ENCODE assay signal across 24 cellular contexts in genomic region chr4:156764846-156765245, GRCh38.
DNase-seq lines count a peak whose midpoint lies in the region; ATAC-seq and TF ChIP-seq lines count a peak whose summit lies in the region.
"Had no signal": no experiment of that assay in that cellular context is flagged by ENCODE, and none has a peak within 500 bp of the region (broad histone marks: within the 10 kb centered on the region; RNA-seq: fewer than 3 reads in every experiment).

No MANE protein-coding gene starts in this region.

- in situ Hi-C loops in HAP-1 (cut with MboI; ENCODE audit: low sequenced_read_pairs) = no loop called here

- no peak for DNase-seq in SK-N-SH
- DNase-seq in adipocyte (ENCODE audit: low read depth) = peak; percentile 15
- DNase-seq in fibroblast of lung (ENCODE audit: low read depth in 2 of 2) = peak in 1 of 2 donors; percentile 35
- no peak for DNase-seq in endothelial cell (ENCODE audit: low spot score)
- no peak for DNase-seq in HAP-1 (ENCODE audit: low spot score in 2 of 2)
- DNase-seq: ACHN; CD8-positive, alpha-beta T cell; DMS153; GOT3; Kasumi-1; MG63; NCI-H1417; NCI-H187; NCI-H2107; NCI-H510A; NCI-H748 treated with DMSO at 0.1 percent for 48 hours; PC-9; RPMI8226; SIG-M5 had no signal

- H3K27ac ChIP-seq in SK-N-SH (ENCODE audit: low read depth in 2 of 2, low read length in 1 of 2) (no peak overlapping the region), fibroblast of lung (ENCODE audit: insufficient read depth, low read length) (peak overlapping the region; percentile 1)
- H3K27ac ChIP-seq: 22Rv1, BLaER1, PC-9 had no signal

- TF ChIP-seq CTCF in SK-N-SH (IDR thresholded peaks at IDR 0.05) = no peak
- no peak for TF ChIP-seq CTCF in fibroblast of lung (conservative IDR thresholded peaks at IDR 0.05 in 1 of 2, IDR thresholded peaks at IDR 0.05 in 1 of 2; ENCODE audit: low read depth in 1 of 2, low read length in 2 of 2)
- TF ChIP-seq CTCF in endothelial cell (IDR thresholded peaks at IDR 0.05; ENCODE audit: unreplicated experiment) = no peak

- H3K79me2 ChIP-seq in SK-N-SH (ENCODE audit: insufficient read depth) = peaks cover 21% of the 10 kb centered on the region
- H3K79me2 ChIP-seq in fibroblast of lung (ENCODE audit: control insufficient read depth, insufficient read depth, low read length) = peaks cover 3% of the 10 kb centered on the region

- H3K36me3 Mint-ChIP-seq in endothelial cell (ENCODE audit: low read depth, unreplicated experiment) = no peaks in the 10 kb centered on the region
- H3K36me3 Mint-ChIP-seq: CD8-positive, alpha-beta T cell had no signal

- ATAC-seq in SK-N-SH treated with all-trans-retinoic acid at 6 μM for 48 hours = peak; percentile 53; the same call in 2 of the 3 replicates
- ATAC-seq in GM21515 (IDR thresholded peaks at IDR 0.05; ENCODE audit: unreplicated experiment) = no peak
- ATAC-seq: CD8-positive, alpha-beta T cell had no signal

- H3K9me2 ChIP-seq in SK-N-SH = no peaks in the 10 kb centered on the region

- no peak for TF ChIP-seq RAD21 in SK-N-SH (IDR thresholded peaks at IDR 0.05; ENCODE audit: low read length)

- TF ChIP-seq EP300 in SK-N-SH (IDR thresholded peaks at IDR 0.05; ENCODE audit: borderline replicate concordance in 1 of 2, low read depth in 1 of 2, low read length in 1 of 2) = no peak

- H3K27me3 Mint-ChIP-seq in endothelial cell (ENCODE audit: unreplicated experiment) = no peaks in the 10 kb centered on the region

- H3K9me3 Mint-ChIP-seq in endothelial cell (ENCODE audit: unreplicated experiment) = no peaks in the 10 kb centered on the region

- H3K4me1 ChIP-seq in SK-N-SH (ENCODE audit: control insufficient read depth in 1 of 2, insufficient read depth in 2 of 2, low read depth in 1 of 2, low read length in 1 of 2) (peaks cover 0 to 46% of the 10 kb centered on the region in 2 experiments), adipocyte (ENCODE audit: control insufficient read depth, insufficient read depth, low read length) (peaks cover 21% of the 10 kb centered on the region), fibroblast of lung (ENCODE audit: control insufficient read depth, extremely low read depth, insufficient read depth, low read length) (peaks cover 16% of the 10 kb centered on the region), skeletal muscle satellite cell (ENCODE audit: control insufficient read depth, insufficient read depth, low read length) (peaks cover 75% of the 10 kb centered on the region), HAP-1 (peaks cover 39% of the 10 kb centered on the region)
- H3K4me1 ChIP-seq: BLaER1 had no signal

- H3K27me3 ChIP-seq in SK-N-SH (ENCODE audit: insufficient read depth) (no peaks in the 10 kb centered on the region), adipocyte (replicated peaks; ENCODE audit: control insufficient read depth, insufficient read depth, low read length) (no peaks in the 10 kb centered on the region), fibroblast of lung (ENCODE audit: control insufficient read depth, insufficient read depth, low read length) (no peaks in the 10 kb centered on the region), skeletal muscle satellite cell (ENCODE audit: control insufficient read depth, insufficient read depth, low read length) (no peaks in the 10 kb centered on the region), HAP-1 (ENCODE audit: low read depth) (no peaks in the 10 kb centered on the region)
- H3K27me3 ChIP-seq: BLaER1, MG63 had no signal

- no peak overlapping the region for H3K27ac Mint-ChIP-seq in endothelial cell (ENCODE audit: unreplicated experiment)
- H3K27ac Mint-ChIP-seq: CD8-positive, alpha-beta T cell had no signal

- H3K4me1 Mint-ChIP-seq in endothelial cell (ENCODE audit: unreplicated experiment) = peaks cover 10% of the 10 kb centered on the region

- H4K20me1 ChIP-seq in SK-N-SH (ENCODE audit: insufficient read depth) = no peaks in the 10 kb centered on the region
- H4K20me1 ChIP-seq in fibroblast of lung (ENCODE audit: control insufficient read depth, extremely low read depth, insufficient read depth, low read length) = no peaks in the 10 kb centered on the region
- H4K20me1 ChIP-seq: BLaER1 had no signal

- 85% methylated on average over 2 of the region's 2 CpGs for WGBS in SK-N-SH (ENCODE audit: low lambda C conversion rate)

- CTCF ChIA-PET in SK-N-SH (lab: Yijun Ruan, JAX) = no interaction called here

- H3K4me2 ChIP-seq in SK-N-SH (no peak overlapping the region), fibroblast of lung (ENCODE audit: extremely low read depth, insufficient read depth, low read length) (no peak overlapping the region), skeletal muscle satellite cell (ENCODE audit: low read length) (no peak overlapping the region)
- H3K4me2 ChIP-seq: BLaER1, PC-9 had no signal

- H2AFZ ChIP-seq in SK-N-SH (ENCODE audit: low read depth) = no peak overlapping the region
- H2AFZ ChIP-seq in fibroblast of lung (ENCODE audit: low read length) = no peak overlapping the region
- H2AFZ ChIP-seq: PC-9 had no signal

- H3K4me3 Mint-ChIP-seq in endothelial cell (ENCODE audit: unreplicated experiment) = no peak overlapping the region
- H3K4me3 Mint-ChIP-seq: CD8-positive, alpha-beta T cell had no signal

- no peaks in the 10 kb centered on the region for H3K9me3 ChIP-seq in SK-N-SH
- no peaks in the 10 kb centered on the region for H3K9me3 ChIP-seq in adipocyte (ENCODE audit: control insufficient read depth, low read length)
- no peaks in the 10 kb centered on the region for H3K9me3 ChIP-seq in fibroblast of lung (ENCODE audit: control insufficient read depth, insufficient read depth, low read depth, low read length)
- no peaks in the 10 kb centered on the region for H3K9me3 ChIP-seq in skeletal muscle satellite cell (replicated peaks; ENCODE audit: low read length)
- H3K9me3 ChIP-seq in HAP-1 = no peaks in the 10 kb centered on the region
- H3K9me3 ChIP-seq: BLaER1 had no signal

- H3K36me3 ChIP-seq in SK-N-SH (replicated peaks in 1 of 2; ENCODE audit: control insufficient read depth in 1 of 2, insufficient read depth in 2 of 2, low read length in 1 of 2) = peaks cover 18 to 76% of the 10 kb centered on the region in 2 experiments
- peaks cover 7% of the 10 kb centered on the region for H3K36me3 ChIP-seq in adipocyte (ENCODE audit: control insufficient read depth, insufficient read depth, low read length, severe bottlenecking)
- peaks cover 5% of the 10 kb centered on the region for H3K36me3 ChIP-seq in fibroblast of lung (ENCODE audit: control insufficient read depth, insufficient read depth, low read length)
- peaks cover 59% of the 10 kb centered on the region for H3K36me3 ChIP-seq in skeletal muscle satellite cell (ENCODE audit: insufficient read depth, low read length)
- H3K36me3 ChIP-seq in HAP-1 (replicated peaks) = peaks cover 15% of the 10 kb centered on the region
- H3K36me3 ChIP-seq: BLaER1 had no signal

- POLR2A ChIA-PET in SK-N-SH (lab: Yijun Ruan, JAX) = no interaction called here

- H3K4me3 ChIP-seq in SK-N-SH (ENCODE audit: low read depth in 2 of 2, low read length in 1 of 2) (no peak overlapping the region), adipocyte (ENCODE audit: low read length) (no peak overlapping the region), fibroblast of lung (replicated peaks in 1 of 4; ENCODE audit: control extremely low read depth in 1 of 4, insufficient read depth in 1 of 4, low read depth in 3 of 4, low read length in 4 of 4) (no peak overlapping the region), skeletal muscle satellite cell (ENCODE audit: low read length) (no peak overlapping the region), HAP-1 (no peak overlapping the region)
- H3K4me3 ChIP-seq: BLaER1, MG63, PC-9 had no signal

- H3K9ac ChIP-seq in SK-N-SH = no peak overlapping the region
- H3K9ac ChIP-seq in adipocyte (ENCODE audit: low read length) = no peak overlapping the region
- H3K9ac ChIP-seq in fibroblast of lung (ENCODE audit: insufficient read depth, low read length) = no peak overlapping the region
- peak overlapping the region; percentile 47 for H3K9ac ChIP-seq in skeletal muscle satellite cell (ENCODE audit: low read depth, low read length)
- H3K9ac ChIP-seq: BLaER1 had no signal

- H3F3A ChIP-seq in SK-N-SH (replicated peaks; ENCODE audit: insufficient read depth) = peaks cover 39% of the 10 kb centered on the region

TF ChIP-seq in SK-N-SH treated with all-trans-retinoic acid at 6 μM for 48 hours, 23 proteins besides CTCF, POLR2A, EP300 and RAD21:
- no peak for TF ChIP-seq ZC3H10 (CRISPR knock-in tag; IDR thresholded peaks at IDR 0.05)
- TF ChIP-seq TOX (CRISPR knock-in tag; IDR thresholded peaks at IDR 0.05; ENCODE audit: borderline replicate concordance) = no peak
- no peak for TF ChIP-seq SNAI2 (CRISPR knock-in tag; IDR thresholded peaks at IDR 0.05)
- TF ChIP-seq TCF4 (CRISPR knock-in tag; IDR thresholded peaks at IDR 0.05; ENCODE audit: borderline replicate concordance) = no peak
TF ChIP-seq in SK-N-SH treated with all-trans-retinoic acid at 6 μM for 48 hours: peak in this region for 0.

TF ChIP-seq in SK-N-SH, 30 proteins besides CTCF, POLR2A, EP300 and RAD21 (continues in another document):
- TF ChIP-seq TEAD4 (IDR thresholded peaks at IDR 0.05; ENCODE audit: borderline replicate concordance, insufficient read depth) (no peak), TCF12 (IDR thresholded peaks at IDR 0.05) (no peak), PBX3 (IDR thresholded peaks at IDR 0.05) (no peak), EZH2phosphoT487 (IDR thresholded peaks at IDR 0.05; ENCODE audit: borderline replicate concordance, low read depth) (no peak), MXI1 (IDR thresholded peaks at IDR 0.05; ENCODE audit: low read depth, low read length) (no peak), POLR2AphosphoS5 (IDR thresholded peaks at IDR 0.05; ENCODE audit: low read depth, low read length) (no peak), GABPA (IDR thresholded peaks at IDR 0.05; ENCODE audit: low read depth) (no peak), NFIC (IDR thresholded peaks at IDR 0.05; ENCODE audit: borderline replicate concordance) (no peak), FOSL2 (IDR thresholded peaks at IDR 0.05; ENCODE audit: borderline replicate concordance, low read depth) (no peak)
